ENCODE assay signal across 8 cellular contexts in genomic region chr19:58561373-58562125, GRCh38. TPM values are rescaled to one million over a fixed set of nuclear protein-coding genes. Genes with fewer than 3 reads are reported as not detected.
DNase-seq lines count a peak whose midpoint lies in the region; FAIRE-seq and TF ChIP-seq lines count a peak whose summit lies in the region.

No MANE protein-coding gene starts in this region.

- 44 to 56% (median 47%) methylated on average over 16 of the region's 16 CpGs for WGBS in small intestine, 3 donors

- CTCF ChIA-PET in CD8-positive, alpha-beta memory T cell (lab: Charles Lee), result interaction anchor here (1.0 to 2.6 kb wide), 5 partner anchors 8 to 47 kb away, joined by 3 to 12 read pairs (median 4); partner anchors contain the start of gene ZBTB45
- CTCF ChIA-PET in RWPE1 (lab: Yijun Ruan, JAX), result no interaction called here

- H3K4me3 Mint-ChIP-seq in CD8-positive, alpha-beta memory T cell, result peak overlapping the region; percentile 81 to 92 (median 87)
- H3K4me3 Mint-ChIP-seq in progenitor cell of endocrine pancreas (ENCODE audit: low read depth), result peak overlapping the region; percentile 14

- H3K4me1 ChIP-seq in CD8-positive, alpha-beta memory T cell (ENCODE audit: insufficient read depth, low read length), result peaks cover 53% of the 10 kb centered on the region
- peaks cover 0 to 8% of the 10 kb centered on the region in 2 donors for H3K4me1 ChIP-seq in small intestine (ENCODE audit: control insufficient read depth in 2 of 2, insufficient read depth in 1 of 2, low read depth in 1 of 2, low read length in 1 of 2)

- peak overlapping the region in 6 of 8 donors; percentile 8 to 99 (median 91) for H3K27ac Mint-ChIP-seq in CD8-positive, alpha-beta memory T cell
- H3K27ac Mint-ChIP-seq in progenitor cell of endocrine pancreas, result no peak overlapping the region

- H3K36me3 Mint-ChIP-seq in CD8-positive, alpha-beta memory T cell, result peaks cover 0 to 23% (median 0%) of the 10 kb centered on the region in 3 donors
- H3K36me3 Mint-ChIP-seq in progenitor cell of endocrine pancreas (ENCODE audit: insufficient read depth), result peaks cover 2% of the 10 kb centered on the region

- H3K27ac ChIP-seq in CD8-positive, alpha-beta memory T cell (ENCODE audit: low read depth, low read length), result peak overlapping the region; percentile 16
- H3K27ac ChIP-seq in RWPE1 (peak overlapping the region; percentile 100), small intestine (ENCODE audit: low read depth in 1 of 2, low read length in 1 of 2) (no peak overlapping the region)

- POLR2A ChIA-PET in CD8-positive, alpha-beta memory T cell (lab: Charles Lee), result interaction anchor here (0.8 to 4.0 kb wide), 5 partner anchors 10 to 47 kb away, joined by 3 to 17 read pairs (median 6); partner anchors contain the start of genes MZF1, TRIM28 and ZBTB45
- POLR2A ChIA-PET in RWPE1 (lab: Yijun Ruan, JAX; ENCODE audit: low non-redundant PET), result no interaction called here

- no peaks in the 10 kb centered on the region for H3K27me3 ChIP-seq in CD8-positive, alpha-beta memory T cell (ENCODE audit: insufficient read depth, low read length, poor library complexity, severe bottlenecking)
- no peaks in the 10 kb centered on the region for H3K27me3 ChIP-seq in small intestine (ENCODE audit: control insufficient read depth in 2 of 2, insufficient read depth in 2 of 2, low read length in 2 of 2)

- no peaks in the 10 kb centered on the region for H3K27me3 Mint-ChIP-seq in CD8-positive, alpha-beta memory T cell
- no peaks in the 10 kb centered on the region for H3K27me3 Mint-ChIP-seq in progenitor cell of endocrine pancreas

- peaks cover 6% of the 10 kb centered on the region for H3K36me3 ChIP-seq in CD8-positive, alpha-beta memory T cell (ENCODE audit: insufficient read depth, low read length)
- H3K36me3 ChIP-seq in small intestine (ENCODE audit: control insufficient read depth in 2 of 2, insufficient read depth in 2 of 2, low read length in 2 of 2), result no peaks in the 10 kb centered on the region

- no peaks in the 10 kb centered on the region for H3K9me3 Mint-ChIP-seq in CD8-positive, alpha-beta memory T cell
- no peaks in the 10 kb centered on the region for H3K9me3 Mint-ChIP-seq in progenitor cell of endocrine pancreas (ENCODE audit: low read depth)

- peaks cover 49 to 73% (median 56%) of the 10 kb centered on the region in 3 donors for H3K4me1 Mint-ChIP-seq in CD8-positive, alpha-beta memory T cell
- peaks cover 18% of the 10 kb centered on the region for H3K4me1 Mint-ChIP-seq in progenitor cell of endocrine pancreas (ENCODE audit: low read depth)

- no peak for TF ChIP-seq CTCF in RWPE1 (conservative IDR thresholded peaks at IDR 0.05; ENCODE audit: low read depth)
- no peak for TF ChIP-seq CTCF in epithelial cell of esophagus (IDR thresholded peaks at IDR 0.05; ENCODE audit: insufficient read depth, low read depth, low read length, missing control alignments)
- no peak for TF ChIP-seq CTCF in progenitor cell of endocrine pancreas (IDR thresholded peaks at IDR 0.05; ENCODE audit: unreplicated experiment)

- FAIRE-seq in small intestine (lab: Jason Lieb, UNC), result no peak

- peak overlapping the region; percentile 59 for H3K4me3 ChIP-seq in CD8-positive, alpha-beta memory T cell (ENCODE audit: low read length)
- H3K4me3 ChIP-seq in epithelial cell of esophagus (ENCODE audit: low read length), result peak overlapping the region; percentile 57
- H3K4me3 ChIP-seq in small intestine (ENCODE audit: low read depth in 1 of 2, low read length in 2 of 2), result peak overlapping the region in 1 of 2 donors; percentile 38

- no peak for DNase-seq in CD8-positive, alpha-beta memory T cell
- no peak for DNase-seq in RWPE1 (ENCODE audit: low spot score)
- DNase-seq in epithelial cell of esophagus (ENCODE audit: low read depth), result no peak
- DNase-seq in progenitor cell of endocrine pancreas (ENCODE audit: low spot score, unreplicated experiment), result no peak
- DNase-seq in NCI-H1417 (lab: John Stamatoyannopoulos, UW), result no peak
- no peak for DNase-seq in small intestine
- no peak for DNase-seq in SIG-M5 (lab: John Stamatoyannopoulos, UW)
- no peak for DNase-seq in NCI-H345 treated with DMSO at 0.1 percent for 48 hours (lab: John Stamatoyannopoulos, UW; ENCODE audit: unreplicated experiment)

- H3K9me3 ChIP-seq in CD8-positive, alpha-beta memory T cell (ENCODE audit: low read length), result no peaks in the 10 kb centered on the region
- H3K9me3 ChIP-seq in small intestine (ENCODE audit: control insufficient read depth, low read depth), result no peaks in the 10 kb centered on the region

RNA-seq across cellular contexts. Expression of gene UBE2M, which starts 3.1 kb away (rescaled TPM):
- total RNA-seq in CD8-positive, alpha-beta memory T cell, result 100 to 1,000 TPM; 182 to 191 TPM
- 22.5 TPM for polyA plus RNA-seq in CD8-positive, alpha-beta memory T cell
- total RNA-seq in progenitor cell of endocrine pancreas, result 73.0 and 80.4 TPM in 2 replicates
- polyA plus RNA-seq in small intestine, result 10 to 100 TPM; 42.7 to 53.4 (median 45.7) TPM

RNA-seq across cellular contexts. Expression of gene CHMP2A, which starts 6.6 kb away (rescaled TPM):
- 10 to 100 TPM; 88.8 to 89.7 TPM for total RNA-seq in CD8-positive, alpha-beta memory T cell
- 198 TPM for polyA plus RNA-seq in CD8-positive, alpha-beta memory T cell
- total RNA-seq in progenitor cell of endocrine pancreas, result 72.2 and 81.5 TPM in 2 replicates
- polyA plus RNA-seq in small intestine, result 100 to 1,000 TPM; 165 to 384 (median 304) TPM

RNA-seq across cellular contexts. Expression of gene MZF1, which starts 11.6 kb away (rescaled TPM):
- total RNA-seq in CD8-positive, alpha-beta memory T cell, result 10 to 100 TPM; 14.0 to 14.8 TPM
- 10.3 TPM for polyA plus RNA-seq in CD8-positive, alpha-beta memory T cell
- 70.9 and 71.3 TPM in 2 replicates for total RNA-seq in progenitor cell of endocrine pancreas
- polyA plus RNA-seq in small intestine, result 10 to 100 TPM; 17.5 to 64.0 (median 25.7) TPM

RNA-seq across cellular contexts. Expression of gene TRIM28, which starts 17.7 kb away (rescaled TPM):
- total RNA-seq in CD8-positive, alpha-beta memory T cell, result 100 to 1,000 TPM; 705 to 715 TPM
- 57.5 TPM for polyA plus RNA-seq in CD8-positive, alpha-beta memory T cell
- 699 and 731 TPM in 2 replicates for total RNA-seq in progenitor cell of endocrine pancreas
- 100 to 1,000 TPM; 151 to 200 (median 155) TPM for polyA plus RNA-seq in small intestine

RNA-seq across cellular contexts. Expression of gene ZBTB45, which starts 41.9 kb away (rescaled TPM):
- 10 to 100 TPM; 15.0 to 16.1 TPM for total RNA-seq in CD8-positive, alpha-beta memory T cell
- 4.8 TPM for polyA plus RNA-seq in CD8-positive, alpha-beta memory T cell
- total RNA-seq in progenitor cell of endocrine pancreas, result 22.3 and 22.7 TPM in 2 replicates
- polyA plus RNA-seq in small intestine, result 1 to 10 TPM; 4.7 to 7.9 (median 5.9) TPM

Comparison
In these comparisons a context has a peak if more than half of its experiments do, and no peak if none do; other contexts are left out.
1. H3K27ac ChIP-seq: peak in CD8-positive, alpha-beta memory T cell (single experiment) and RWPE1 (single experiment); none in small intestine (0 of 2).